ENCODE assay signal across 21 cellular contexts in genomic region chr7:106074257-106074656, GRCh38. TPM values are rescaled to one million over a fixed set of nuclear protein-coding genes. Genes with fewer than 3 reads are reported as not detected.
A peak's percentile ranks its signal among the peaks of the same experiment; 100 is the strongest.
DNase-seq lines count a peak whose midpoint lies in the region; ATAC-seq and TF ChIP-seq lines count a peak whose summit lies in the region.
"Had no signal": no experiment of that assay in that cellular context is flagged by ENCODE, and none has a peak within 500 bp of the region (broad histone marks: within the 10 kb centered on the region; RNA-seq: fewer than 3 reads in every experiment).

No MANE protein-coding gene starts in this region.

- H3K4me3 Mint-ChIP-seq in activated CD8-positive, alpha-beta T cell treated with anti-CD3 and anti-CD28 coated beads, Interleukin-2, amount 10 ng/mL, durations not matched to agents 7 days and 5 days: no peak overlapping the region
- H3K4me3 Mint-ChIP-seq in activated CD8-positive, alpha-beta T cell treated with anti-CD3 and anti-CD28 coated beads for 36 hours: no peak overlapping the region
- no peak overlapping the region for H3K4me3 Mint-ChIP-seq in activated naive CD8-positive, alpha-beta T cell treated with anti-CD3 and anti-CD28 coated beads, Interleukin-2, amount 50 U/mL, for 24 hours
- H3K4me3 Mint-ChIP-seq in stimulated activated memory B cell treated with anti-CD40 and anti-IgM and Interleukin-4, amounts not matched to agents 10 μg/mL and 1 μg/mL and 100 μg/mL, for 72 hours: peak overlapping the region; percentile 40
- H3K4me3 Mint-ChIP-seq: dendritic cell treated with granulocyte-macrophage colony-stimulating factor and Interleukin-4, amounts not matched to agents 40 ng/mL and 50 ng/mL, for 4 days had no signal

- CTCF ChIA-PET in activated CD8-positive, alpha-beta T cell treated with anti-CD3 and anti-CD28 coated beads, Interleukin-2, amount 10 ng/mL, durations not matched to agents 7 days and 5 days (lab: Charles Lee): interaction anchor here (2.0 to 5.1 kb wide), 3 partner anchors 9 to 80 kb away, joined by 5 to 48 read pairs (median 13); no protein-coding TSS in a partner anchor
- CTCF ChIA-PET in activated CD8-positive, alpha-beta T cell treated with anti-CD3 and anti-CD28 coated beads for 36 hours (lab: Charles Lee): interaction anchor here (0.7 kb wide), 1 partner anchor 18 kb away, joined by 3 read pairs; no protein-coding TSS in a partner anchor

- H3K36me3 Mint-ChIP-seq in activated CD8-positive, alpha-beta T cell treated with anti-CD3 and anti-CD28 coated beads, Interleukin-2, amount 10 ng/mL, durations not matched to agents 7 days and 5 days (ENCODE audit: low read depth): peaks cover 3% of the 10 kb centered on the region
- H3K36me3 Mint-ChIP-seq in activated CD8-positive, alpha-beta T cell treated with anti-CD3 and anti-CD28 coated beads for 36 hours (ENCODE audit: low read depth): no peaks in the 10 kb centered on the region
- H3K36me3 Mint-ChIP-seq in activated naive CD8-positive, alpha-beta T cell treated with anti-CD3 and anti-CD28 coated beads, Interleukin-2, amount 50 U/mL, for 24 hours (ENCODE audit: low read depth): no peaks in the 10 kb centered on the region
- H3K36me3 Mint-ChIP-seq in stimulated activated memory B cell treated with anti-CD40 and anti-IgM and Interleukin-4, amounts not matched to agents 10 μg/mL and 1 μg/mL and 100 μg/mL, for 72 hours: no peaks in the 10 kb centered on the region

- no peaks in the 10 kb centered on the region for H3K9me3 Mint-ChIP-seq in activated CD8-positive, alpha-beta T cell treated with anti-CD3 and anti-CD28 coated beads, Interleukin-2, amount 10 ng/mL, durations not matched to agents 7 days and 5 days (ENCODE audit: insufficient read depth)
- H3K9me3 Mint-ChIP-seq in activated CD8-positive, alpha-beta T cell treated with anti-CD3 and anti-CD28 coated beads for 36 hours: no peaks in the 10 kb centered on the region
- H3K9me3 Mint-ChIP-seq in activated naive CD8-positive, alpha-beta T cell treated with anti-CD3 and anti-CD28 coated beads, Interleukin-2, amount 50 U/mL, for 24 hours: no peaks in the 10 kb centered on the region
- H3K9me3 Mint-ChIP-seq in stimulated activated memory B cell treated with anti-CD40 and anti-IgM and Interleukin-4, amounts not matched to agents 10 μg/mL and 1 μg/mL and 100 μg/mL, for 72 hours: no peaks in the 10 kb centered on the region
- H3K9me3 Mint-ChIP-seq: dendritic cell treated with granulocyte-macrophage colony-stimulating factor and Interleukin-4, amounts not matched to agents 40 ng/mL and 50 ng/mL, for 4 days had no signal

- TF ChIP-seq CTCF in activated CD8-positive, alpha-beta T cell treated with anti-CD3 and anti-CD28 coated beads for 36 hours (IDR thresholded peaks at IDR 0.05): no peak

- H3K36me3 ChIP-seq in KOPT-K1 (ENCODE audit: insufficient read depth, low read length) (no peaks in the 10 kb centered on the region), aorta (ENCODE audit: control insufficient read depth in 1 of 2, insufficient read depth in 2 of 2, low read length in 1 of 2) (no peaks in the 10 kb centered on the region)
- H3K36me3 ChIP-seq: sigmoid colon, tibial nerve, WERI-Rb-1 had no signal

- WGBS in aorta, 2 donors: 93 to 94% methylated on average over 9 of the region's 9 CpGs

- POLR2A ChIA-PET in activated CD8-positive, alpha-beta T cell treated with anti-CD3 and anti-CD28 coated beads, Interleukin-2, amount 10 ng/mL, durations not matched to agents 7 days and 5 days (lab: Charles Lee): interaction anchor here (0.9 to 5.5 kb wide), 2 partner anchors 38 to 52 kb away, joined by 3 to 66 read pairs; partner anchors contain the start of gene SYPL1
- POLR2A ChIA-PET in activated CD8-positive, alpha-beta T cell treated with anti-CD3 and anti-CD28 coated beads for 36 hours (lab: Charles Lee): interaction anchor here (1.0 to 3.8 kb wide), 2 partner anchors 39 to 78 kb away, joined by 3 to 21 read pairs; partner anchors contain the start of gene SYPL1

- no peaks in the 10 kb centered on the region for H3K4me1 ChIP-seq in aorta (ENCODE audit: control insufficient read depth in 1 of 2, insufficient read depth in 2 of 2, low read length in 2 of 2)
- H3K4me1 ChIP-seq: A549 had no signal

- H3K27ac ChIP-seq in KOPT-K1 (ENCODE audit: low read depth, low read length, poor library complexity, severe bottlenecking) (peak overlapping the region; percentile 99), aorta (ENCODE audit: low read depth in 1 of 2, low read length in 2 of 2) (no peak overlapping the region)
- H3K27ac ChIP-seq: A549, body of pancreas, tibial nerve, WERI-Rb-1 had no signal

- intact Hi-C loops in activated CD8-positive, alpha-beta T cell treated with anti-CD3 and anti-CD28 coated beads for 36 hours (cut with micrococcal nuclease): no loop called here
- intact Hi-C loops in aorta (cut with DNase I): no loop called here

- H3K9me3 ChIP-seq in KOPT-K1 (ENCODE audit: insufficient read depth, low read length, poor library complexity, severe bottlenecking) (no peaks in the 10 kb centered on the region), aorta (ENCODE audit: control insufficient read depth, low read length) (no peaks in the 10 kb centered on the region)
- H3K9me3 ChIP-seq: A549, body of pancreas, sigmoid colon, tibial nerve had no signal

- H3K27me3 Mint-ChIP-seq in activated CD8-positive, alpha-beta T cell treated with anti-CD3 and anti-CD28 coated beads, Interleukin-2, amount 10 ng/mL, durations not matched to agents 7 days and 5 days (ENCODE audit: low read depth): no peaks in the 10 kb centered on the region
- no peaks in the 10 kb centered on the region for H3K27me3 Mint-ChIP-seq in activated CD8-positive, alpha-beta T cell treated with anti-CD3 and anti-CD28 coated beads for 36 hours
- no peaks in the 10 kb centered on the region for H3K27me3 Mint-ChIP-seq in activated naive CD8-positive, alpha-beta T cell treated with anti-CD3 and anti-CD28 coated beads, Interleukin-2, amount 50 U/mL, for 24 hours
- H3K27me3 Mint-ChIP-seq in stimulated activated memory B cell treated with anti-CD40 and anti-IgM and Interleukin-4, amounts not matched to agents 10 μg/mL and 1 μg/mL and 100 μg/mL, for 72 hours: no peaks in the 10 kb centered on the region

- no peak for ATAC-seq in activated CD8-positive, alpha-beta T cell treated with anti-CD3 and anti-CD28 coated beads, Interleukin-2, amount 10 ng/mL, durations not matched to agents 7 days and 5 days
- no peak for ATAC-seq in activated CD8-positive, alpha-beta T cell treated with anti-CD3 and anti-CD28 coated beads for 36 hours
- ATAC-seq in activated naive CD8-positive, alpha-beta T cell treated with anti-CD3 and anti-CD28 coated beads, Interleukin-2, amount 50 U/mL, for 24 hours: no peak
- peak; percentile 59 for ATAC-seq in stimulated activated memory B cell treated with anti-CD40 and anti-IgM and Interleukin-4, amounts not matched to agents 10 μg/mL and 1 μg/mL and 100 μg/mL, for 72 hours
- ATAC-seq in aorta (ENCODE audit: low FRiP score): no peak
- ATAC-seq: body of pancreas, esophagus mucosa had no signal

- H3K27ac Mint-ChIP-seq in activated CD8-positive, alpha-beta T cell treated with anti-CD3 and anti-CD28 coated beads, Interleukin-2, amount 10 ng/mL, durations not matched to agents 7 days and 5 days: peak overlapping the region; percentile 63
- no peak overlapping the region for H3K27ac Mint-ChIP-seq in activated CD8-positive, alpha-beta T cell treated with anti-CD3 and anti-CD28 coated beads for 36 hours
- peak overlapping the region; percentile 23 for H3K27ac Mint-ChIP-seq in activated naive CD8-positive, alpha-beta T cell treated with anti-CD3 and anti-CD28 coated beads, Interleukin-2, amount 50 U/mL, for 24 hours
- H3K27ac Mint-ChIP-seq in stimulated activated memory B cell treated with anti-CD40 and anti-IgM and Interleukin-4, amounts not matched to agents 10 μg/mL and 1 μg/mL and 100 μg/mL, for 72 hours: peak overlapping the region; percentile 97
- H3K27ac Mint-ChIP-seq: dendritic cell treated with granulocyte-macrophage colony-stimulating factor and Interleukin-4, amounts not matched to agents 40 ng/mL and 50 ng/mL, for 4 days had no signal

- no peak for DNase-seq in activated CD8-positive, alpha-beta T cell treated with anti-CD3 and anti-CD28 coated beads, Interleukin-2, amount 10 ng/mL, durations not matched to agents 7 days and 5 days
- DNase-seq in activated CD8-positive, alpha-beta T cell treated with anti-CD3 and anti-CD28 coated beads for 36 hours: no peak
- DNase-seq in activated naive CD8-positive, alpha-beta T cell treated with anti-CD3 and anti-CD28 coated beads, Interleukin-2, amount 50 U/mL, for 24 hours: no peak
- DNase-seq in UCSD-AML1 (lab: John Stamatoyannopoulos, UW; ENCODE audit: unreplicated experiment) (no peak), COLO829 (ENCODE audit: low spot score) (no peak), aorta (no peak)
- DNase-seq: activated effector memory CD4-positive, alpha-beta T cell treated with anti-CD3 and anti-CD28 coated beads, Interleukin-2, amount 50 U/mL, for 16 hours; body of pancreas; head of caudate nucleus; MM.1S; NCI-H774; sigmoid colon; stimulated activated CD4-positive, alpha-beta T cell treated with anti-CD3 and anti-CD28 coated beads, Interleukin-4, amount 100 ng/mL, for 24 hours; SW 1271; WERI-Rb-1 had no signal

- H3K4me3 ChIP-seq in aorta (ENCODE audit: low read length in 2 of 2): no peak overlapping the region
- H3K4me3 ChIP-seq: A549, body of pancreas, sigmoid colon, tibial nerve had no signal

- H3K4me1 Mint-ChIP-seq in activated CD8-positive, alpha-beta T cell treated with anti-CD3 and anti-CD28 coated beads, Interleukin-2, amount 10 ng/mL, durations not matched to agents 7 days and 5 days (ENCODE audit: low read depth): peaks cover 78% of the 10 kb centered on the region
- peaks cover 53% of the 10 kb centered on the region for H3K4me1 Mint-ChIP-seq in activated CD8-positive, alpha-beta T cell treated with anti-CD3 and anti-CD28 coated beads for 36 hours (ENCODE audit: low read depth)
- peaks cover 70% of the 10 kb centered on the region for H3K4me1 Mint-ChIP-seq in activated naive CD8-positive, alpha-beta T cell treated with anti-CD3 and anti-CD28 coated beads, Interleukin-2, amount 50 U/mL, for 24 hours
- H3K4me1 Mint-ChIP-seq in stimulated activated memory B cell treated with anti-CD40 and anti-IgM and Interleukin-4, amounts not matched to agents 10 μg/mL and 1 μg/mL and 100 μg/mL, for 72 hours: peaks cover 89% of the 10 kb centered on the region

- H3K27me3 ChIP-seq in aorta (ENCODE audit: control insufficient read depth in 1 of 2, insufficient read depth in 2 of 2, low read length in 1 of 2): no peaks in the 10 kb centered on the region
- H3K27me3 ChIP-seq: body of pancreas, sigmoid colon, tibial nerve had no signal

RNA-seq across cellular contexts. Expression of gene SYPL1, which starts 37.9 kb away (rescaled TPM):
- 10 to 100 TPM; 51.3 to 52.4 TPM for total RNA-seq in activated CD8-positive, alpha-beta T cell treated with anti-CD3 and anti-CD28 coated beads, Interleukin-2, amount 10 ng/mL, durations not matched to agents 7 days and 5 days
- 10 to 100 TPM; 40.1 to 44.6 TPM for total RNA-seq in activated CD8-positive, alpha-beta T cell treated with anti-CD3 and anti-CD28 coated beads for 36 hours
- total RNA-seq in aorta: 10 to 100 TPM; 69.1 to 70.5 TPM
- polyA plus RNA-seq in aorta: 10 to 100 TPM; 38.9 to 56.0 TPM
